1 cellular context compared by ENCODE assay signal in genomic region chr10:89644967-89645741, GRCh38.
A peak's percentile ranks its signal among the peaks of the same experiment; 100 is the strongest.
TF ChIP-seq lines count a peak whose summit lies in the region.

Gene PANK1 (minus strand): TSS chr10:89645242. CDS start chr10:89644891, 351 bp downstream.

TF ChIP-seq in IMR-90, 13 proteins besides CTCF, POLR2A, EP300 and RAD21 (continued from another document):
- 0 out of 2 replicates have a peak, but pooled peaks have one; percentile 0 for TF ChIP-seq CEBPB (IDR thresholded peaks at IDR 0.05; ENCODE audit: low read depth, low read length)
- TF ChIP-seq MAZ (IDR thresholded peaks at IDR 0.05; ENCODE audit: borderline replicate concordance, low read depth, low read length), result peak; percentile 14; the same call in 1 of the 2 replicates
- TF ChIP-seq CHD1 (IDR thresholded peaks at IDR 0.05; ENCODE audit: low read depth, low read length), result no peak
- 0 out of 2 replicates have a peak, but pooled peaks have one; percentile 29 for TF ChIP-seq MXI1 (IDR thresholded peaks at IDR 0.05; ENCODE audit: borderline replicate concordance, low read depth, low read length)
